ENCODE assay signal across 10 cellular contexts in genomic region chr5:14767942-14768837, GRCh38.
DNase-seq lines count a peak whose midpoint lies in the region; ATAC-seq and TF ChIP-seq lines count a peak whose summit lies in the region.
"Had no signal": no experiment of that assay in that cellular context is flagged by ENCODE, and none has a peak within 500 bp of the region (broad histone marks: within the 10 kb centered on the region; RNA-seq: fewer than 3 reads in every experiment).

No MANE protein-coding gene starts in this region.

- DNase-seq in COR-L47 (lab: John Stamatoyannopoulos, UW): peak; percentile 55
- DNase-seq in M059J (ENCODE audit: low read depth): peak; percentile 49
- no peak for DNase-seq in dermis blood vessel endothelial cell
- DNase-seq in central memory CD4-positive, alpha-beta T cell: no peak
- DNase-seq: small intestine had no signal

- peak; percentile 90 for ATAC-seq in GM21447 (IDR thresholded peaks at IDR 0.05; ENCODE audit: unreplicated experiment)
- ATAC-seq in HG03457 (IDR thresholded peaks at IDR 0.05; ENCODE audit: unreplicated experiment): no peak
- ATAC-seq in esophagus mucosa: no peak

- peak overlapping the region; percentile 71 for H3K27ac ChIP-seq in VCaP
- H3K27ac ChIP-seq: C4-2B had no signal

- TF ChIP-seq CTCF in VCaP (conservative IDR thresholded peaks at IDR 0.05): no peak

Comparison
In these comparisons a context has a peak if more than half of its experiments do, and no peak if none do; other contexts are left out.
1. DNase-seq: peak in COR-L47 (single experiment) and M059J (single experiment); none in dermis blood vessel endothelial cell (single experiment) and central memory CD4-positive, alpha-beta T cell (single experiment).